1 cellular context compared by ENCODE assay signal in the genomic region with DNA sequence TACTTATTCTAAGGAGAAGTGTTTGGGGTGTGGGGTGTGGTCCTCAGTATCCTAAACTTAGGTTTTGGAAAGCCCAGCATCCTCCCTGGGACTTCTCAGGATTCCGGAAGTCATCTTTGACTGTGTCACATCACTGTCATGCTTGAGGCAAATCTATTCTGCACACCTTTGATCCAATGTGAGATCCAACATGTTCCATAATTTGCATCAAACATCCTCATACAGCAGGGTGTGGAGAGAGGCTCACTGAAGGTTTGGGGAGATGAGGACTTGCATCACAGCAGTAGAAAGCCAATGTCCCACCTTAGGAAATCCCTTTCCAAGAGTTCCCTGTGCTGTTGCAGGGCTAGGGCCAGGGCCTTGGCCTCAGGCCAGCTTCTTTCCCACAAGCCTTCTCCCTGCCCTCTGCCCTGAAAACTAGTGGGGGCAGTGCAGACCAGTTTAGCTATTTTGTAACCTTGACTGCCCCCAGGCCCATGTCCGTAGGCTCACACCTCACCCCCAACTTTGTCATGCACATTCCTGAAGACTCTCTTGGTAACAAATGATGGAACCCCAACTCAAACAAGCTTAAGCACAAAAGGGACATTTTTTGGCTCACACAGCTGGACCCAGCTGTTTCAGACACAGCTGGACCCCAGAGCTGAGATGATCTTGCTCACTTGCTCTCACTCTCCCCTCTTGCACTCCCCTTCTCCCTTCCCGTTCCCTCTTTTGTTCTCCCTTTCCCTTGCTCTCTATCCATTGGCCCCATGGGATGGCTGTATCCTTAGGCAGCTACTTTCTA.
TF ChIP-seq lines count a peak whose summit lies in the region.

No MANE protein-coding gene starts in this region.

TF ChIP-seq in SK-N-SH, 30 proteins besides CTCF, POLR2A, EP300 and RAD21 (continued from another document):
- TF ChIP-seq, protein P1, sequence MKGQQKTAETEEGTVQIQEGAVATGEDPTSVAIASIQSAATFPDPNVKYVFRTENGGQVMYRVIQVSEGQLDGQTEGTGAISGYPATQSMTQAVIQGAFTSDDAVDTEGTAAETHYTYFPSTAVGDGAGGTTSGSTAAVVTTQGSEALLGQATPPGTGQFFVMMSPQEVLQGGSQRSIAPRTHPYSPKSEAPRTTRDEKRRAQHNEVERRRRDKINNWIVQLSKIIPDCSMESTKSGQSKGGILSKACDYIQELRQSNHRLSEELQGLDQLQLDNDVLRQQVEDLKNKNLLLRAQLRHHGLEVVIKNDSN (IDR thresholded peaks at IDR 0.05; ENCODE audit: borderline replicate concordance, low read depth), result no peak
- TF ChIP-seq TAF1 (IDR thresholded peaks at IDR 0.05; ENCODE audit: borderline replicate concordance, low read depth, low read length), result no peak
- TF ChIP-seq SIN3A (IDR thresholded peaks at IDR 0.05; ENCODE audit: borderline replicate concordance, low read depth, low read length), result no peak
- no peak for TF ChIP-seq EZH2phosphoT487 (IDR thresholded peaks at IDR 0.05; ENCODE audit: borderline replicate concordance, low read depth)
- TF ChIP-seq NRF1 (IDR thresholded peaks at IDR 0.05; ENCODE audit: low read depth, low read length), result no peak
- no peak for TF ChIP-seq MXI1 (IDR thresholded peaks at IDR 0.05; ENCODE audit: low read depth, low read length)
- TF ChIP-seq YY1 (IDR thresholded peaks at IDR 0.05; ENCODE audit: low read depth), result no peak
- TF ChIP-seq TCF12 (IDR thresholded peaks at IDR 0.05), result no peak
